11 cellular contexts compared by ENCODE assay signal in the genomic region with DNA sequence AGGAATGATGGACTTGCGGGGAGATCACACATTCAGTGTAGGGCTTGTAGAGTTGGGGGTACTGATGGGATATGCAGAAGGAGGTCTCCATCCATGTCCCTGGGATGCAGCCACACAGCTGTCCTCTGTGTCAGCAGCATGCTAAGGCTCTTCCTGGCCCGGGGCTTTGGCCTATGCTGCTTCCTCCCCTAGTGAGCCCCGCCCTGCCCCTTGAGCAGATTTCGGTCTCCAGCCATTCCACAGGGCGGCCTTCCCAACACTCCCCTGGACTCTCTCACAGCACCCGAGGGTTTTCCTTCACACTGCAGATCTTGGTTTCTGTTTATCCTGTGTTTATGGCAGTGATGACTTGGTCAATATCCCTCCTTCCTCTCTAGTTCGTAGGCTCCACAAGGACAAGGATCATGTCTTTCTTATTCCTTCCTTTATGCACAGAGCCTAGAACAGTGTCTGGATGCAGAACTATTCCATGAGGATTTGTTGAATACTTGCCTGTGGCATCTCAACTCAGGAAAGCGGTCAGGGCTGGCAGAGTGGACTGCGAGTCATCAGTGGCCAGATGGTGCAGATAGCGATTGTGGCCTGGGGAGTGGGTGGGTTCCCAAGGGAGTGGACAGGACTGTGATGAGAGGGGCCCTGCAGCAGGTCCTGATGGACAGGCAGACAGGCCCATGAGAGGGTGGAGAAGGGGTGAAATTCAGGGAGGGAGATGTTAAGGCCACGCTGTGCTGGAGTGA.
A peak's percentile ranks its signal among the peaks of the same experiment; 100 is the strongest.
DNase-seq lines count a peak whose midpoint lies in the region; ATAC-seq, FAIRE-seq and TF ChIP-seq lines count a peak whose summit lies in the region.
"Had no signal": no experiment of that assay in that cellular context is flagged by ENCODE, and none has a peak within 500 bp of the region (broad histone marks: within the 10 kb centered on the region; RNA-seq: fewer than 3 reads in every experiment).

No MANE protein-coding gene starts in this region.

- H3K27me3 ChIP-seq in neural progenitor cell: no peaks in the 10 kb centered on the region
- H3K27me3 ChIP-seq in HepG2 (ENCODE audit: control insufficient read depth in 1 of 2, insufficient read depth in 2 of 2, low read length in 2 of 2): no peaks in the 10 kb centered on the region

- ATAC-seq in HG03469 (IDR thresholded peaks at IDR 0.05; ENCODE audit: unreplicated experiment) (no peak), HG03108 (IDR thresholded peaks at IDR 0.05; ENCODE audit: unreplicated experiment) (no peak), HepG2 (no peak)

- WGBS in HepG2 (ENCODE audit: low lambda C conversion rate): 97% methylated on average over 10 of the region's 11 CpGs

- H3K27me3 Mint-ChIP-seq in activated naive CD4-positive, alpha-beta T cell treated with anti-CD3 and anti-CD28 coated beads, Interleukin-2, amount 50 U/mL, for 24 hours: no peaks in the 10 kb centered on the region
- H3K27me3 Mint-ChIP-seq in neural progenitor cell (ENCODE audit: insufficient read depth, low read depth): peaks cover 2% of the 10 kb centered on the region

- CTCF ChIA-PET in HepG2 (lab: Yijun Ruan, JAX; ENCODE audit: low intra/inter-chr PET ratio, low total read pairs): no interaction called here

- no peak for TF ChIP-seq RAD21 in HepG2 (CRISPR knock-in tag; IDR thresholded peaks at IDR 0.05)

- in situ Hi-C loops in HepG2 (cut with HindIII; ENCODE audit: extremely low pct_ligation_motif_present, low pct_unique_long_range_greater_than_20kb): no loop called here

- H3F3A ChIP-seq in neural progenitor cell (ENCODE audit: low read depth): no peaks in the 10 kb centered on the region

- no peaks in the 10 kb centered on the region for H3K9me3 ChIP-seq in neural progenitor cell (ENCODE audit: low read depth)
- H3K9me3 ChIP-seq in HepG2 (ENCODE audit: low read length): no peaks in the 10 kb centered on the region

- intact Hi-C loops in HepG2 (cut with micrococcal nuclease; ENCODE audit: unreplicated experiment): no loop called here

- no peaks in the 10 kb centered on the region for H3K9me3 Mint-ChIP-seq in activated naive CD4-positive, alpha-beta T cell treated with anti-CD3 and anti-CD28 coated beads, Interleukin-2, amount 50 U/mL, for 24 hours
- H3K9me3 Mint-ChIP-seq in neural progenitor cell: no peaks in the 10 kb centered on the region

- H3K36me3 Mint-ChIP-seq in activated naive CD4-positive, alpha-beta T cell treated with anti-CD3 and anti-CD28 coated beads, Interleukin-2, amount 50 U/mL, for 24 hours: no peaks in the 10 kb centered on the region
- H3K36me3 Mint-ChIP-seq in neural progenitor cell: peaks cover 1% of the 10 kb centered on the region

- no peak overlapping the region for H3K9ac ChIP-seq in neural progenitor cell
- no peak overlapping the region for H3K9ac ChIP-seq in HepG2 (ENCODE audit: insufficient read depth, low read depth, low read length)

- POLR2A ChIA-PET in HepG2 (lab: Yijun Ruan, JAX): no interaction called here

- H3K4me2 ChIP-seq in neural progenitor cell: no peak overlapping the region
- no peak overlapping the region for H3K4me2 ChIP-seq in HepG2 (ENCODE audit: low read depth, low read length)

- H2AFZ ChIP-seq in neural progenitor cell (replicated peaks) (no peak overlapping the region), HepG2 (ENCODE audit: low read length) (no peak overlapping the region)

- TF ChIP-seq EP300 in HepG2 (IDR thresholded peaks at IDR 0.05; ENCODE audit: low read depth in 2 of 2, low read length in 2 of 2) (no peak), HepG2 (CRISPR knock-in tag; IDR thresholded peaks at IDR 0.05; ENCODE audit: borderline replicate concordance) (no peak)

- peak overlapping the region; percentile 47 for H3K4me3 Mint-ChIP-seq in activated naive CD4-positive, alpha-beta T cell treated with anti-CD3 and anti-CD28 coated beads, Interleukin-2, amount 50 U/mL, for 24 hours
- H3K4me3 Mint-ChIP-seq in neural progenitor cell: no peak overlapping the region

- BruUV-seq in HepG2 (replicated peaks; lab: Mats Ljungman, UMichigan): no TSS peak

- H3K79me2 ChIP-seq in neural progenitor cell (ENCODE audit: low read depth) (no peaks in the 10 kb centered on the region), HepG2 (ENCODE audit: insufficient read depth, low read length) (peaks cover 2% of the 10 kb centered on the region)

- H3K27ac Mint-ChIP-seq in activated naive CD4-positive, alpha-beta T cell treated with anti-CD3 and anti-CD28 coated beads, Interleukin-2, amount 50 U/mL, for 24 hours: peak overlapping the region; percentile 89
- no peak overlapping the region for H3K27ac Mint-ChIP-seq in neural progenitor cell

- no peaks in the 10 kb centered on the region for H4K20me1 ChIP-seq in neural progenitor cell (ENCODE audit: low read depth)
- H4K20me1 ChIP-seq in HepG2 (ENCODE audit: insufficient read depth, low read length): no peaks in the 10 kb centered on the region

- H3K27ac ChIP-seq in neural progenitor cell (no peak overlapping the region), HepG2 (ENCODE audit: extremely low read length, insufficient read depth, low read length) (no peak overlapping the region)
- H3K27ac ChIP-seq: WERI-Rb-1 had no signal

- H3K4me1 ChIP-seq in neural progenitor cell (no peaks in the 10 kb centered on the region), HepG2 (ENCODE audit: insufficient read depth, low read length) (peaks cover 34% of the 10 kb centered on the region)

- TF ChIP-seq POLR2A in HepG2 (IDR thresholded peaks at IDR 0.05; ENCODE audit: insufficient read depth in 1 of 2, low read depth in 2 of 2, low read length in 2 of 2): no peak

- no peak for DNase-seq in activated naive CD4-positive, alpha-beta T cell treated with Interleukin-2 at 50 U/mL for 16 hours
- DNase-seq in amniotic epithelial cell (ENCODE audit: low read depth) (peak; percentile 65), iris pigment epithelial cell (ENCODE audit: low read depth) (peak; percentile 35), neural progenitor cell (ENCODE audit: low spot score) (no peak), HepG2 (ENCODE audit: low spot score) (no peak)
- DNase-seq: DMS 273 treated with DMSO at 0.1 percent for 48 hours, foreskin melanocyte, WERI-Rb-1 had no signal

- H3K4me3 ChIP-seq in neural progenitor cell: no peak overlapping the region
- no peak overlapping the region for H3K4me3 ChIP-seq in HepG2 (replicated peaks in 1 of 3; ENCODE audit: insufficient read depth in 1 of 3, low read depth in 2 of 3, low read length in 3 of 3)

- FAIRE-seq in HepG2 (lab: Jason Lieb, UNC): no peak

- TF ChIP-seq CTCF in neural progenitor cell (IDR thresholded peaks at IDR 0.05) (no peak), HepG2 (CRISPR knock-in tag; IDR thresholded peaks at IDR 0.05) (no peak)

- peaks cover 87% of the 10 kb centered on the region for H3K4me1 Mint-ChIP-seq in activated naive CD4-positive, alpha-beta T cell treated with anti-CD3 and anti-CD28 coated beads, Interleukin-2, amount 50 U/mL, for 24 hours
- H3K4me1 Mint-ChIP-seq in neural progenitor cell: peaks cover 40% of the 10 kb centered on the region

- H3K36me3 ChIP-seq in neural progenitor cell (no peaks in the 10 kb centered on the region), HepG2 (replicated peaks in 1 of 2; ENCODE audit: control insufficient read depth in 1 of 2, insufficient read depth in 2 of 2, low read length in 2 of 2) (peaks cover 0 to 12% of the 10 kb centered on the region in 2 experiments; a peak in 2 of 5 replicates)
- H3K36me3 ChIP-seq: WERI-Rb-1 had no signal

TF ChIP-seq in HepG2, 621 proteins besides CTCF, POLR2A, EP300 and RAD21:
- TF ChIP-seq MZF1 (CRISPR knock-in tag; IDR thresholded peaks at IDR 0.05; ENCODE audit: borderline replicate concordance) (no peak), ZNF296 (CRISPR knock-in tag; conservative IDR thresholded peaks at IDR 0.05) (no peak), THYN1 (CRISPR knock-in tag; IDR thresholded peaks at IDR 0.05; ENCODE audit: borderline replicate concordance, low read depth) (no peak), ARID2 (CRISPR knock-in tag; IDR thresholded peaks at IDR 0.05; ENCODE audit: borderline replicate concordance) (no peak), ZNF124 (CRISPR knock-in tag; IDR thresholded peaks at IDR 0.05) (no peak), ZNF430 (CRISPR knock-in tag; IDR thresholded peaks at IDR 0.05) (no peak), ARHGAP35 (CRISPR knock-in tag; IDR thresholded peaks at IDR 0.05; ENCODE audit: borderline replicate concordance) (no peak), MEIS1 (CRISPR knock-in tag; IDR thresholded peaks at IDR 0.05; ENCODE audit: borderline replicate concordance) (no peak), FOXA1 (IDR thresholded peaks at IDR 0.05) (no peak), FOXA1 (CRISPR knock-in tag; IDR thresholded peaks at IDR 0.05) (no peak), SCMH1 (CRISPR knock-in tag; IDR thresholded peaks at IDR 0.05; ENCODE audit: borderline replicate concordance) (no peak), ZNF138 (CRISPR knock-in tag; IDR thresholded peaks at IDR 0.05; ENCODE audit: low read depth) (no peak)
- TF ChIP-seq, protein P1, sequence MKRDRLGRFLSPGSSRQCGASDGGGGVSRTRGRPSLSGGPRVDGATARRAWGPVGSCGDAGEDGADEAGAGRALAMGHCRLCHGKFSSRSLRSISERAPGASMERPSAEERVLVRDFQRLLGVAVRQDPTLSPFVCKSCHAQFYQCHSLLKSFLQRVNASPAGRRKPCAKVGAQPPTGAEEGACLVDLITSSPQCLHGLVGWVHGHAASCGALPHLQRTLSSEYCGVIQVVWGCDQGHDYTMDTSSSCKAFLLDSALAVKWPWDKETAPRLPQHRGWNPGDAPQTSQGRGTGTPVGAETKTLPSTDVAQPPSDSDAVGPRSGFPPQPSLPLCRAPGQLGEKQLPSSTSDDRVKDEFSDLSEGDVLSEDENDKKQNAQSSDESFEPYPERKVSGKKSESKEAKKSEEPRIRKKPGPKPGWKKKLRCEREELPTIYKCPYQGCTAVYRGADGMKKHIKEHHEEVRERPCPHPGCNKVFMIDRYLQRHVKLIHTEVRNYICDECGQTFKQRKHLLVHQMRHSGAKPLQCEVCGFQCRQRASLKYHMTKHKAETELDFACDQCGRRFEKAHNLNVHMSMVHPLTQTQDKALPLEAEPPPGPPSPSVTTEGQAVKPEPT (CRISPR knock-in tag; IDR thresholded peaks at IDR 0.05; ENCODE audit: low read depth): no peak
- TF ChIP-seq, protein P2, sequence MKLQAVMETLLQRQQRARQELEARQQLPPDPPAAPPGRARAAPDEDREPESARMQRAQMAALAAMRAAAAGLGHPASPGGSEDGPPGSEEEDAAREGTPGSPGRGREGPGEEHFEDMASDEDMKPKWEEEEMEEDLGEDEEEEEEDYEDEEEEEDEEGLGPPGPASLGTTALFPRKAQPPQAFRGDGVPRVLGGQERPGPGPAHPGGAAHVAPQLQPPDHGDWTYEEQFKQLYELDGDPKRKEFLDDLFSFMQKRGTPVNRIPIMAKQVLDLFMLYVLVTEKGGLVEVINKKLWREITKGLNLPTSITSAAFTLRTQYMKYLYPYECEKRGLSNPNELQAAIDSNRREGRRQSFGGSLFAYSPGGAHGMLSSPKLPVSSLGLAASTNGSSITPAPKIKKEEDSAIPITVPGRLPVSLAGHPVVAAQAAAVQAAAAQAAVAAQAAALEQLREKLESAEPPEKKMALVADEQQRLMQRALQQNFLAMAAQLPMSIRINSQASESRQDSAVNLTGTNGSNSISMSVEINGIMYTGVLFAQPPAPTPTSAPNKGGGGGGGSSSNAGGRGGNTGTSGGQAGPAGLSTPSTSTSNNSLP (IDR thresholded peaks at IDR 0.05; ENCODE audit: low read depth, low read length): no peak

Comparison
In these comparisons a context has a peak if more than half of its experiments do, and no peak if none do; other contexts are left out.
1. DNase-seq: peak in amniotic epithelial cell (single experiment) and iris pigment epithelial cell (single experiment); none in activated naive CD4-positive, alpha-beta T cell treated with Interleukin-2 at 50 U/mL for 16 hours (single experiment), neural progenitor cell (single experiment) and HepG2 (single experiment).